8 cellular contexts compared by ENCODE assay signal in genomic region chr4:131976133-131977002, GRCh38.
A peak's percentile ranks its signal among the peaks of the same experiment; 100 is the strongest.
DNase-seq lines count a peak whose midpoint lies in the region; ATAC-seq, FAIRE-seq and TF ChIP-seq lines count a peak whose summit lies in the region.
"Not testable (repeated sequence)": the region's sequence is repeated elsewhere in the genome, so short reads cannot be mapped to it uniquely, and the experiment has no call there.

No MANE protein-coding gene starts in this region.

- not testable (repeated sequence) for H4K20me1 ChIP-seq in keratinocyte (ENCODE audit: control insufficient read depth, extremely low read depth, insufficient read depth, low read length)

- H3K36me3 Mint-ChIP-seq in activated CD8-positive, alpha-beta T cell treated with anti-CD3 and anti-CD28 coated beads, Interleukin-2, amount 10 ng/mL, durations not matched to agents 7 days and 5 days (ENCODE audit: low read depth) = not testable (repeated sequence)

- CTCF ChIA-PET in activated CD8-positive, alpha-beta T cell treated with anti-CD3 and anti-CD28 coated beads, Interleukin-2, amount 10 ng/mL, durations not matched to agents 7 days and 5 days (lab: Charles Lee) = not testable (repeated sequence)

- DNase-seq in Daoy (ENCODE audit: low read depth) = peak; percentile 48
- peak; percentile 77 for DNase-seq in NCI-H2227 (lab: John Stamatoyannopoulos, UW; ENCODE audit: unreplicated experiment)
- not testable (repeated sequence) for DNase-seq in activated CD8-positive, alpha-beta T cell treated with anti-CD3 and anti-CD28 coated beads, Interleukin-2, amount 10 ng/mL, durations not matched to agents 7 days and 5 days; keratinocyte (ENCODE audit: low read depth, low spot score); thoracic aorta (ENCODE audit: low spot score)
- DNase-seq in adipocyte (ENCODE audit: low read depth) = peak; percentile 55
- DNase-seq in dermis blood vessel endothelial cell = peak; percentile 1
- DNase-seq in posterior vena cava (ENCODE audit: low spot score) = peak; percentile 66

- POLR2A ChIA-PET in activated CD8-positive, alpha-beta T cell treated with anti-CD3 and anti-CD28 coated beads, Interleukin-2, amount 10 ng/mL, durations not matched to agents 7 days and 5 days (lab: Charles Lee) = not testable (repeated sequence)

- H3K27me3 Mint-ChIP-seq in activated CD8-positive, alpha-beta T cell treated with anti-CD3 and anti-CD28 coated beads, Interleukin-2, amount 10 ng/mL, durations not matched to agents 7 days and 5 days (ENCODE audit: low read depth) = not testable (repeated sequence)

- not testable (repeated sequence) for H3K4me1 Mint-ChIP-seq in activated CD8-positive, alpha-beta T cell treated with anti-CD3 and anti-CD28 coated beads, Interleukin-2, amount 10 ng/mL, durations not matched to agents 7 days and 5 days (ENCODE audit: low read depth)

- dilution Hi-C loops in keratinocyte (cut with MboI; ENCODE audit: extremely low pct_ligation_motif_present, low sequenced_read_pairs) = not testable (repeated sequence)

- H3K9me3 ChIP-seq in adipocyte (ENCODE audit: control insufficient read depth, low read length); keratinocyte (ENCODE audit: control insufficient read depth, low read depth, low read length); thoracic aorta: not testable (repeated sequence)

- H3K4me3 ChIP-seq in adipocyte (ENCODE audit: low read length) (peak overlapping the region; percentile 50), thoracic aorta (peak overlapping the region; percentile 47)
- not testable (repeated sequence) for H3K4me3 ChIP-seq in keratinocyte (ENCODE audit: control insufficient read depth in 2 of 3, extremely low read depth in 1 of 3, insufficient read depth in 2 of 3, low read depth in 1 of 3, low read length in 3 of 3)

- not testable (repeated sequence) for H3K9ac ChIP-seq in adipocyte (ENCODE audit: low read length)
- peak overlapping the region; percentile 15 for H3K9ac ChIP-seq in keratinocyte (ENCODE audit: control insufficient read depth, extremely low read depth, insufficient read depth, low read length)

- H3K4me2 ChIP-seq in keratinocyte (ENCODE audit: control insufficient read depth, extremely low read depth, insufficient read depth, low read depth, low read length) = not testable (repeated sequence)

- ATAC-seq in activated CD8-positive, alpha-beta T cell treated with anti-CD3 and anti-CD28 coated beads, Interleukin-2, amount 10 ng/mL, durations not matched to agents 7 days and 5 days; thoracic aorta (ENCODE audit: insufficient number of reproducible peaks, low FRiP score, low read depth): not testable (repeated sequence)

- peak overlapping the region; percentile 60 for H3K27ac Mint-ChIP-seq in activated CD8-positive, alpha-beta T cell treated with anti-CD3 and anti-CD28 coated beads, Interleukin-2, amount 10 ng/mL, durations not matched to agents 7 days and 5 days

- not testable (repeated sequence) for H3K9me3 Mint-ChIP-seq in activated CD8-positive, alpha-beta T cell treated with anti-CD3 and anti-CD28 coated beads, Interleukin-2, amount 10 ng/mL, durations not matched to agents 7 days and 5 days (ENCODE audit: insufficient read depth)

- H3K27ac ChIP-seq in keratinocyte (ENCODE audit: control insufficient read depth, insufficient read depth, low read length); thoracic aorta: not testable (repeated sequence)

- peak overlapping the region; percentile 63 for H3K4me3 Mint-ChIP-seq in activated CD8-positive, alpha-beta T cell treated with anti-CD3 and anti-CD28 coated beads, Interleukin-2, amount 10 ng/mL, durations not matched to agents 7 days and 5 days

- not testable (repeated sequence) for H2AFZ ChIP-seq in keratinocyte (ENCODE audit: control insufficient read depth, low read length)

- H3K4me1 ChIP-seq in adipocyte (ENCODE audit: control insufficient read depth, insufficient read depth, low read length); keratinocyte (ENCODE audit: control insufficient read depth, extremely low read depth, insufficient read depth, low read length); thoracic aorta (ENCODE audit: control insufficient read depth in 1 of 2, low read depth in 2 of 2): not testable (repeated sequence)

- H3K9me1 ChIP-seq in keratinocyte (ENCODE audit: control insufficient read depth, extremely low read depth, insufficient read depth, low read length) = not testable (repeated sequence)

- H3K27me3 ChIP-seq in adipocyte (replicated peaks; ENCODE audit: control insufficient read depth, insufficient read depth, low read length); keratinocyte (ENCODE audit: control insufficient read depth, extremely low read depth, insufficient read depth, low read length); thoracic aorta (replicated peaks; ENCODE audit: insufficient read depth): not testable (repeated sequence)

- H3K36me3 ChIP-seq in adipocyte (ENCODE audit: control insufficient read depth, insufficient read depth, low read length, severe bottlenecking); keratinocyte (ENCODE audit: control insufficient read depth in 2 of 2, extremely low read depth in 1 of 2, insufficient read depth in 2 of 2, low read length in 2 of 2); thoracic aorta: not testable (repeated sequence)

- FAIRE-seq in keratinocyte (lab: Jason Lieb, UNC) = not testable (repeated sequence)

- not testable (repeated sequence) for H3K79me2 ChIP-seq in keratinocyte (ENCODE audit: control insufficient read depth, insufficient read depth, low read length)

- intact Hi-C loops in posterior vena cava (cut with DNase I) = not testable (repeated sequence)

- not testable (repeated sequence) for TF ChIP-seq CTCF in keratinocyte (optimal IDR thresholded peaks at IDR 0.05 in 1 of 3, IDR thresholded peaks at IDR 0.05 in 1 of 3, conservative IDR thresholded peaks at IDR 0.05 in 1 of 3; ENCODE audit: extremely low read depth in 1 of 3, insufficient read depth in 2 of 3, low read length in 3 of 3); thoracic aorta (IDR thresholded peaks at IDR 0.05)
